ENCODE assay signal across 34 cellular contexts in genomic region chr2:156697906-156698305, GRCh38.
"Had no signal": no experiment of that assay in that cellular context is flagged by ENCODE, and none has a peak within 500 bp of the region (broad histone marks: within the 10 kb centered on the region; RNA-seq: fewer than 3 reads in every experiment).

No MANE protein-coding gene starts in this region.

- H3K27ac ChIP-seq: KMS-11 had no signal

- H3K9me3 ChIP-seq: MG63 had no signal

- H3K4me2 ChIP-seq: KMS-11 had no signal

- H3K4me3 ChIP-seq: MG63 had no signal

- H3K27me3 ChIP-seq: MG63 had no signal

- H3K36me3 ChIP-seq: MG63 had no signal

- DNase-seq: Karpas-422, Kasumi-1, MG63, MV-4-11, NCI-H1048, NCI-H1092, NCI-H1092 treated with DMSO at 0.1 percent for 48 hours, NCI-H1105, NCI-H1105 treated with DMSO at 0.1 percent for 48 hours, NCI-H1417, NCI-H1417 treated with DMSO at 0.1 percent for 48 hours, NCI-H1436, NCI-H1436 treated with DMSO at 0.1 percent for 48 hours, NCI-H146, NCI-H1694, NCI-H1694 treated with DMSO at 0.1 percent for 48 hours, NCI-H187, NCI-H187 treated with DMSO at 0.1 percent for 48 hours, NCI-H1930, NCI-H2029, NCI-H2029 treated with DMSO at 0.1 percent for 48 hours, NCI-H2081, NCI-H2081 treated with DMSO at 0.1 percent for 48 hours, NCI-H2107, NCI-H2171, NCI-H2171 treated with DMSO at 0.1 percent for 48 hours, NCI-H2227 treated with DMSO at 0.1 percent for 48 hours, NCI-H226, NCI-H345, NCI-H446, NCI-H446 treated with DMSO at 0.1 percent for 48 hours, NCI-H510A, NCI-H510A treated with DMSO at 0.1 percent for 48 hours had no signal

- H3K9ac ChIP-seq: KMS-11 had no signal
